8 cellular contexts compared by ENCODE assay signal in genomic region chr15:59656935-59657634, GRCh38. TPM values are rescaled to one million over a fixed set of nuclear protein-coding genes. Genes with fewer than 3 reads are reported as not detected.
DNase-seq lines count a peak whose midpoint lies in the region; ATAC-seq and TF ChIP-seq lines count a peak whose summit lies in the region.

Gene GTF2A2 (minus strand): TSS chr15:59657515. CDS start chr15:59652277, 5,238 bp downstream.

- peak within 1 kb of the TSS; percentile 95 for H3K9ac ChIP-seq in SU-DHL-6 (ENCODE audit: low read length)

- ATAC-seq in HG02763 (IDR thresholded peaks at IDR 0.05; ENCODE audit: unreplicated experiment) = peak; percentile 98
- peak; percentile 100 for ATAC-seq in activated naive CD8-positive, alpha-beta T cell treated with anti-CD3 and anti-CD28 coated beads, Interleukin-2, amount 10 ng/mL, durations not matched to agents 7 days and 5 days (ENCODE audit: low read depth)
- ATAC-seq in thoracic aorta (ENCODE audit: insufficient number of reproducible peaks, low FRiP score, low read depth) = peak; percentile 96

- H3K4me1 ChIP-seq in osteoblast (ENCODE audit: insufficient read depth, low read length) (peaks cover 11% of the 10 kb centered on the region), thoracic aorta (ENCODE audit: control insufficient read depth in 1 of 2, low read depth in 2 of 2) (peaks cover 10 to 16% of the 10 kb centered on the region in 2 donors)

- intact Hi-C loops in head of caudate nucleus (cut with DNase I) = no loop called here

- H2AFZ ChIP-seq in SU-DHL-6 (ENCODE audit: low read depth, low read length, severe bottlenecking) = peak within 1 kb of the TSS; percentile 81
- peak within 1 kb of the TSS; percentile 79 for H2AFZ ChIP-seq in osteoblast (ENCODE audit: low read length)

- H3K27ac Mint-ChIP-seq in activated naive CD8-positive, alpha-beta T cell treated with anti-CD3 and anti-CD28 coated beads, Interleukin-2, amount 10 ng/mL, durations not matched to agents 7 days and 5 days = peak within 1 kb of the TSS; percentile 90

- peaks cover 12% of the 10 kb centered on the region for H3K36me3 Mint-ChIP-seq in activated naive CD8-positive, alpha-beta T cell treated with anti-CD3 and anti-CD28 coated beads, Interleukin-2, amount 10 ng/mL, durations not matched to agents 7 days and 5 days

- H3K9me3 Mint-ChIP-seq in activated naive CD8-positive, alpha-beta T cell treated with anti-CD3 and anti-CD28 coated beads, Interleukin-2, amount 10 ng/mL, durations not matched to agents 7 days and 5 days = peaks cover 5% of the 10 kb centered on the region

- H3K36me3 ChIP-seq in SU-DHL-6 (ENCODE audit: low read length) (peaks cover 19% of the 10 kb centered on the region), osteoblast (ENCODE audit: insufficient read depth, low read length) (peaks cover 20% of the 10 kb centered on the region), thoracic aorta (peaks cover 3% of the 10 kb centered on the region)

- H3K27ac ChIP-seq in SU-DHL-6 (ENCODE audit: low read depth, low read length) (peak within 1 kb of the TSS; percentile 54), osteoblast (ENCODE audit: low read depth, low read length) (peak within 1 kb of the TSS; percentile 73), thoracic aorta (peak within 1 kb of the TSS; percentile 67 to 71)

- DNase-seq in NCI-H1417 (lab: John Stamatoyannopoulos, UW) (peak; percentile 85 to 98 (median 97)), head of caudate nucleus (peak; percentile 86 to 98 (median 96)), osteoblast (ENCODE audit: insufficient read length, low spot score, missing footprints) (peak; percentile 95), thoracic aorta (ENCODE audit: low spot score) (peak; percentile 76)
- peak; percentile 98 for DNase-seq in activated naive CD8-positive, alpha-beta T cell treated with anti-CD3 and anti-CD28 coated beads, Interleukin-2, amount 10 ng/mL, durations not matched to agents 7 days and 5 days

- H3K27me3 ChIP-seq in SU-DHL-6 (ENCODE audit: low read length) (no peaks in the 10 kb centered on the region), osteoblast (ENCODE audit: insufficient read depth, low read length) (no peaks in the 10 kb centered on the region), thoracic aorta (replicated peaks; ENCODE audit: insufficient read depth) (no peaks in the 10 kb centered on the region)

- H3K4me1 Mint-ChIP-seq in activated naive CD8-positive, alpha-beta T cell treated with anti-CD3 and anti-CD28 coated beads, Interleukin-2, amount 10 ng/mL, durations not matched to agents 7 days and 5 days = peaks cover 8% of the 10 kb centered on the region

- no peaks in the 10 kb centered on the region for H3K27me3 Mint-ChIP-seq in activated naive CD8-positive, alpha-beta T cell treated with anti-CD3 and anti-CD28 coated beads, Interleukin-2, amount 10 ng/mL, durations not matched to agents 7 days and 5 days

- H3F3A ChIP-seq in SU-DHL-6 (ENCODE audit: insufficient read depth) = peaks cover 18% of the 10 kb centered on the region

- H4K20me1 ChIP-seq in SU-DHL-6 (ENCODE audit: low read depth, low read length) (no peaks in the 10 kb centered on the region), osteoblast (ENCODE audit: insufficient read depth, low read length) (peaks cover 27% of the 10 kb centered on the region)

- H3K4me3 ChIP-seq in GM12875 (ENCODE audit: low read depth, low read length) = peak within 1 kb of the TSS; percentile 99
- peak within 1 kb of the TSS; percentile 76 for H3K4me3 ChIP-seq in SU-DHL-6 (ENCODE audit: insufficient read depth, low read length, poor library complexity, severe bottlenecking)
- H3K4me3 ChIP-seq in osteoblast (ENCODE audit: insufficient read depth, low read length) = peak within 1 kb of the TSS; percentile 91
- H3K4me3 ChIP-seq in thoracic aorta = peak within 1 kb of the TSS; percentile 96

- H3K9me2 ChIP-seq in SU-DHL-6 (replicated peaks; ENCODE audit: insufficient read depth, low read length) = no peaks in the 10 kb centered on the region

- no peak within 1 kb of the TSS for H3K4me3 Mint-ChIP-seq in activated naive CD8-positive, alpha-beta T cell treated with anti-CD3 and anti-CD28 coated beads, Interleukin-2, amount 10 ng/mL, durations not matched to agents 7 days and 5 days

- H3K4me2 ChIP-seq in SU-DHL-6 (ENCODE audit: low read depth, low read length, poor library complexity, severe bottlenecking) = peak within 1 kb of the TSS; percentile 90
- peak within 1 kb of the TSS; percentile 88 for H3K4me2 ChIP-seq in osteoblast (ENCODE audit: insufficient read depth, low read length)

- POLR2A ChIA-PET in activated naive CD8-positive, alpha-beta T cell treated with anti-CD3 and anti-CD28 coated beads, Interleukin-2, amount 10 ng/mL, durations not matched to agents 7 days and 5 days (lab: Charles Lee) = interaction anchor here (0.6 to 2.5 kb wide), 6 partner anchors 12 to 886 kb away, joined by 3 to 30 read pairs (median 3); partner anchors contain the start of genes BNIP2 and MINDY2

- H3K79me2 ChIP-seq in SU-DHL-6 (ENCODE audit: insufficient read depth, low read length) = peaks cover 50% of the 10 kb centered on the region
- H3K79me2 ChIP-seq in osteoblast (ENCODE audit: insufficient read depth, low read length) = peaks cover 53% of the 10 kb centered on the region

- TF ChIP-seq CTCF in GM12875 (IDR thresholded peaks at IDR 0.05; ENCODE audit: borderline replicate concordance, insufficient read depth, low read depth, low read length) = no peak
- TF ChIP-seq CTCF in SU-DHL-6 (IDR thresholded peaks at IDR 0.05; ENCODE audit: insufficient read depth, low read length, poor library complexity, severe bottlenecking) = no peak
- TF ChIP-seq CTCF in osteoblast (IDR thresholded peaks at IDR 0.05; ENCODE audit: extremely low read depth, low read depth, low read length) = no peak
- TF ChIP-seq CTCF in thoracic aorta (IDR thresholded peaks at IDR 0.05) = no peak

- H3K9me3 ChIP-seq in SU-DHL-6 (ENCODE audit: insufficient read depth, low read length) = no peaks in the 10 kb centered on the region
- H3K9me3 ChIP-seq in osteoblast (ENCODE audit: low read depth, low read length) = no peaks in the 10 kb centered on the region
- no peaks in the 10 kb centered on the region for H3K9me3 ChIP-seq in thoracic aorta

RNA-seq across cellular contexts. Expression of gene GTF2A2, which starts in this region (rescaled TPM):
- 10 to 100 TPM; 86.3 to 96.1 TPM for total RNA-seq in activated naive CD8-positive, alpha-beta T cell treated with anti-CD3 and anti-CD28 coated beads, Interleukin-2, amount 10 ng/mL, durations not matched to agents 7 days and 5 days
- total RNA-seq in osteoblast (18.9 and 19.2 TPM in 2 replicates), thoracic aorta (10 to 100 TPM; 23.3 to 26.7 TPM)

Comparison
In these comparisons a context has a peak if more than half of its experiments do, and no peak if none do; other contexts are left out.
1. Peak in every context shown above with its lines: DNase-seq, ATAC-seq, H3K4me3 ChIP-seq and H3K27ac ChIP-seq.